In the genomic region with DNA sequence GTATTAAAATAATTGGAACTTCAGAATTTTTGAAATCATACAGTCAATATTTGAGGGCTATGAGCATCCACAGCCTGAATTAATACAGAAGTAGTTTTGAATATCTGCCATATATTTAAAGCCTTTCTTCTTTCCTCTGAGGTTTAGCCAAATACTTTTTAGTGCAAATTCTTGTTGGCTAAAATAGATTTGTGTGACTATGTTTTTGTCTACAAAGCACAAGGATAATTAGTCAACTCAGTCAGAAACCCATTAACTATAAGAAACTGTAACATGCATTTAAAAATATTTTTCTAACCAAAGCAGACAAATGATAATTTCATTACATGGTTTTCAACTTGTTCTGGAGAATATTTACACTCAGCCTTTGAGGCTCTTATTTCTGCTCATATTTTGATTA, we compare ENCODE assay signal across 10 cellular contexts.
"Had no signal": no experiment of that assay in that cellular context is flagged by ENCODE, and none has a peak within 500 bp of the region (broad histone marks: within the 10 kb centered on the region; RNA-seq: fewer than 3 reads in every experiment).

No MANE protein-coding gene starts in this region.

- FAIRE-seq: H1, H54 had no signal

- H3K27ac ChIP-seq: GM23248 had no signal

- H3K4me3 ChIP-seq: GM23248, GM23338, HAP-1 had no signal

- H3K36me3 ChIP-seq: HAP-1 had no signal

- H3K9me3 ChIP-seq: HAP-1 had no signal

- H3K4me2 ChIP-seq: GM23338 had no signal

- H2AFZ ChIP-seq: GM23248, GM23338 had no signal

- DNase-seq: GM23248, GOT3, H7, H9, HCEC 1CT, HFFc6 had no signal

- H3K27ac Mint-ChIP-seq: GM23338, H9, HFFc6 had no signal

- H3K4me3 Mint-ChIP-seq: GM23338, H9, HFFc6 had no signal

- H3K4me1 ChIP-seq: HAP-1 had no signal

- H3K9ac ChIP-seq: GM23248 had no signal
